19 cellular contexts compared by ENCODE assay signal in genomic region chr6:157121897-157122296, GRCh38.
A peak's percentile ranks its signal among the peaks of the same experiment; 100 is the strongest.
DNase-seq lines count a peak whose midpoint lies in the region; ATAC-seq, FAIRE-seq and TF ChIP-seq lines count a peak whose summit lies in the region.
"Had no signal": no experiment of that assay in that cellular context is flagged by ENCODE, and none has a peak within 500 bp of the region (broad histone marks: within the 10 kb centered on the region; RNA-seq: fewer than 3 reads in every experiment).

No MANE protein-coding gene starts in this region.

- H3K4me3 ChIP-seq in astrocyte (ENCODE audit: insufficient read depth, low read depth, low read length) = no peak overlapping the region
- H3K4me3 ChIP-seq: GM12878 had no signal

- H3K4me1 Mint-ChIP-seq in astrocyte (ENCODE audit: low read depth, unreplicated experiment) = peaks cover 4% of the 10 kb centered on the region

- H2AFZ ChIP-seq in astrocyte (ENCODE audit: low read depth, low read length) = no peak overlapping the region

- peaks cover 9% of the 10 kb centered on the region for H3K79me2 ChIP-seq in astrocyte (ENCODE audit: insufficient read depth, low read length)

- DNase-seq in NCI-H2029 treated with DMSO at 0.1 percent for 48 hours (lab: John Stamatoyannopoulos, UW) (peak; percentile 38), astrocyte (ENCODE audit: low read depth) (no peak), fibroblast of gingiva (ENCODE audit: low read depth) (peak; percentile 18), pons (ENCODE audit: low spot score) (peak; percentile 35), cerebellar cortex (ENCODE audit: low spot score) (no peak), DMS114 treated with DMSO at 0.1 percent for 48 hours (lab: John Stamatoyannopoulos, UW; ENCODE audit: unreplicated experiment) (no peak)
- DNase-seq: Caco-2; CD4-positive, CD25-positive, alpha-beta regulatory T cell; CD8-positive, alpha-beta T cell; DMS79; EL; GDM1; H7; HCEC 1CT had no signal

- no peak for FAIRE-seq in astrocyte (lab: Jason Lieb, UNC)
- FAIRE-seq: GM12878, H1 had no signal

- ATAC-seq in GM19023 (IDR thresholded peaks at IDR 0.05; ENCODE audit: unreplicated experiment) (no peak), HG03469 (IDR thresholded peaks at IDR 0.05; ENCODE audit: unreplicated experiment) (no peak)
- ATAC-seq: CD8-positive, alpha-beta T cell; GM12878 had no signal

- no peaks in the 10 kb centered on the region for H3K9me3 ChIP-seq in astrocyte (ENCODE audit: insufficient read depth, low read depth, low read length)
- H3K9me3 ChIP-seq: Caco-2 had no signal

- no peak overlapping the region for H3K9ac ChIP-seq in astrocyte (ENCODE audit: low read length)

- no peaks in the 10 kb centered on the region for H3K4me1 ChIP-seq in astrocyte (ENCODE audit: insufficient read depth, low read length)

- no peaks in the 10 kb centered on the region for H3K9me3 Mint-ChIP-seq in astrocyte (ENCODE audit: unreplicated experiment)
- H3K9me3 Mint-ChIP-seq: CD4-positive, CD25-positive, alpha-beta regulatory T cell; CD8-positive, alpha-beta T cell had no signal

- H3K27ac Mint-ChIP-seq in astrocyte (ENCODE audit: unreplicated experiment) = peak overlapping the region; percentile 44
- H3K27ac Mint-ChIP-seq: CD4-positive, CD25-positive, alpha-beta regulatory T cell; CD8-positive, alpha-beta T cell had no signal

- H3K4me2 ChIP-seq in astrocyte (ENCODE audit: low read length) = no peak overlapping the region

- H3K36me3 ChIP-seq in astrocyte (ENCODE audit: insufficient read depth, low read length) = no peaks in the 10 kb centered on the region

- peaks cover 4% of the 10 kb centered on the region for H3K36me3 Mint-ChIP-seq in astrocyte (ENCODE audit: low read depth, unreplicated experiment)

- no peaks in the 10 kb centered on the region for H3K27me3 Mint-ChIP-seq in astrocyte (ENCODE audit: low read depth, unreplicated experiment)
- H3K27me3 Mint-ChIP-seq: CD4-positive, CD25-positive, alpha-beta regulatory T cell had no signal

- no peak overlapping the region for H3K4me3 Mint-ChIP-seq in astrocyte (ENCODE audit: unreplicated experiment)
- H3K4me3 Mint-ChIP-seq: CD4-positive, CD25-positive, alpha-beta regulatory T cell; CD8-positive, alpha-beta T cell had no signal

- H3K27me3 ChIP-seq in astrocyte (ENCODE audit: insufficient read depth, low read length) = no peaks in the 10 kb centered on the region

- no peak for TF ChIP-seq CTCF in astrocyte (IDR thresholded peaks at IDR 0.05; ENCODE audit: insufficient read depth, low read depth, low read length)

- no peak overlapping the region for H3K27ac ChIP-seq in astrocyte (ENCODE audit: low read depth, low read length)
- H3K27ac ChIP-seq: C4-2B had no signal

- peaks cover 13% of the 10 kb centered on the region for H4K20me1 ChIP-seq in astrocyte (ENCODE audit: insufficient read depth, low read length)

Comparison
In these comparisons a context has a peak if more than half of its experiments do, and no peak if none do; other contexts are left out.
1. DNase-seq: peak in NCI-H2029 treated with DMSO at 0.1 percent for 48 hours (single experiment), fibroblast of gingiva (single experiment) and pons (single experiment); none in astrocyte (single experiment), cerebellar cortex (single experiment) and DMS114 treated with DMSO at 0.1 percent for 48 hours (single experiment).